ENCODE assay signal across 8 cellular contexts in the genomic region with DNA sequence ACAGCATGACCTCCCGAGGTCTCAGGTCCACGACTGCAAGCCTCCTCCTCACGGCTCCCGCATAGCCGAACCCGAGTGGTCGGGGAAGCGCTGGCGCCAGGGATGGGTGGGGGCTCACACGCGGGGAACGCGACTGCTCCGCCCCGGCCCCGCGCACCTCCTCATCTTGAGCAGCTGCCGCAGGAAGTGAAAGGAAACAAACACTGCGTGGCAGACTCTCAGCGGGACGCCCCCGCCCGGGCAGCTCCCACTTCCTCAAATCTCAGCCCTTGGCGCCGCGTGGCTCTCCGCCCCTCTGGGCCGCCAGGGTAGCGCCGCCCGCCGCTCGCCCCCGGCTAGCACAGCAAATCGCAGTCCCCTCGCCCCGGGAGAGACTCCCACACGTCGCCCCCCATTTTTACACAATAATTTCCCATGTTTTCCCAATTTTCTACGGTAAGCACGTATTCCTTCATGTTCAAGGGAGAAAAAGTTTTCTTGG. TPM values are rescaled to one million over a fixed set of nuclear protein-coding genes. Genes with fewer than 3 reads are reported as not detected.
DNase-seq lines count a peak whose midpoint lies in the region; ATAC-seq and TF ChIP-seq lines count a peak whose summit lies in the region.

A gene with protein sequence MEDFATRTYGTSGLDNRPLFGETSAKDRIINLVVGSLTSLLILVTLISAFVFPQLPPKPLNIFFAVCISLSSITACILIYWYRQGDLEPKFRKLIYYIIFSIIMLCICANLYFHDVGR (minus strand): TSS at position 188 of the 481 bp plus-strand sequence. CDS start 229 bp downstream, outside the sequence.

- H3K9ac ChIP-seq in OCI-LY1 (ENCODE audit: low read length) (peak within 1 kb of the TSS; percentile 84), muscle layer of colon (ENCODE audit: low read length) (peak within 1 kb of the TSS; percentile 49)

- 0 out of 2 replicates have a peak, but pooled peaks have one; percentile 33 for TF ChIP-seq CTCF in BJ (IDR thresholded peaks at IDR 0.05; ENCODE audit: insufficient read depth, low read depth, low read length)
- TF ChIP-seq CTCF in OCI-LY1 (IDR thresholded peaks at IDR 0.05; ENCODE audit: low read length), result peak; percentile 71

- H3K36me3 ChIP-seq in BJ (ENCODE audit: control insufficient read depth, insufficient read depth, low read length) (no peaks in the 10 kb centered on the region; the same call in 1 of the 2 replicates), OCI-LY1 (ENCODE audit: insufficient read depth, low read length) (peaks cover 37% of the 10 kb centered on the region), muscle layer of colon (ENCODE audit: insufficient read depth, low read length) (no peaks in the 10 kb centered on the region)

- H3K4me1 ChIP-seq in OCI-LY1 (ENCODE audit: insufficient read depth, low read length, severe bottlenecking) (peaks cover 44% of the 10 kb centered on the region), muscle layer of colon (ENCODE audit: insufficient read depth, low read length) (peaks cover 16% of the 10 kb centered on the region)

- POLR2A ChIA-PET in BJ (lab: Charles Lee), result interaction anchor here (2.3 kb wide), 1 partner anchor 67 kb away, joined by 23 read pairs; a partner anchor contains a TSS

- ATAC-seq in GM19035 (IDR thresholded peaks at IDR 0.05; ENCODE audit: unreplicated experiment) (peak; percentile 49), HG03342 (IDR thresholded peaks at IDR 0.05; ENCODE audit: unreplicated experiment) (peak; percentile 47)

- peaks cover 38% of the 10 kb centered on the region for H3K79me2 ChIP-seq in OCI-LY1 (ENCODE audit: insufficient read depth, low read length)

- H3K4me2 ChIP-seq in OCI-LY1 (ENCODE audit: low read length), result peak within 1 kb of the TSS; percentile 96

- H3K27me3 ChIP-seq in BJ (ENCODE audit: control insufficient read depth, insufficient read depth, low read length) (no peaks in the 10 kb centered on the region), OCI-LY1 (ENCODE audit: insufficient read depth, low read length) (peaks cover 9% of the 10 kb centered on the region; the same call in 1 of the 2 replicates), muscle layer of colon (ENCODE audit: control insufficient read depth in 1 of 2, insufficient read depth in 2 of 2, low read length in 2 of 2) (no peaks in the 10 kb centered on the region)

- H3F3A ChIP-seq in OCI-LY1 (ENCODE audit: insufficient read depth, low read length), result peaks cover 21% of the 10 kb centered on the region

- CTCF ChIA-PET in BJ (lab: Yijun Ruan, JAX), result interaction anchor here (1.2 kb wide), 1 partner anchor 15 kb away, joined by 3 read pairs; no protein-coding TSS in a partner anchor

- H3K9me3 ChIP-seq in OCI-LY1 (ENCODE audit: low read length) (no peaks in the 10 kb centered on the region), muscle layer of colon (ENCODE audit: low read length) (no peaks in the 10 kb centered on the region)

- H2AFZ ChIP-seq in OCI-LY1 (ENCODE audit: low read length), result no peak within 1 kb of the TSS

- H3K4me3 ChIP-seq in BJ (ENCODE audit: low read depth, low read length) (peak within 1 kb of the TSS; percentile 90), OCI-LY1 (ENCODE audit: low read depth, low read length, poor library complexity, severe bottlenecking) (peak within 1 kb of the TSS; percentile 72), muscle layer of colon (ENCODE audit: low read depth in 1 of 2, low read length in 2 of 2) (peak within 1 kb of the TSS; percentile 78 to 92)

- H4K20me1 ChIP-seq in OCI-LY1 (ENCODE audit: insufficient read depth, low read length), result no peaks in the 10 kb centered on the region

- H3K27ac ChIP-seq in OCI-LY1 (ENCODE audit: low read depth, low read length, poor library complexity, severe bottlenecking) (peak within 1 kb of the TSS; percentile 98), epithelial cell of prostate (peak within 1 kb of the TSS; percentile 41), muscle layer of colon (ENCODE audit: low read depth, low read length) (peak within 1 kb of the TSS; percentile 81)

- DNase-seq in BJ (ENCODE audit: low read depth) (no peak), activated T-cell treated with anti-CD3 and anti-CD28 coated beads for 24 hours (ENCODE audit: low read depth) (peak; percentile 71), epithelial cell of prostate (ENCODE audit: low read depth, low spot score) (no peak)
- peak; percentile 46 for DNase-seq in stimulated activated CD8-positive, alpha-beta memory T cell treated with anti-CD3 and anti-CD28 coated beads, Interleukin-7, amount 100 ng/mL, for 24 hours (ENCODE audit: low read depth)

- H3K9me2 ChIP-seq in OCI-LY1 (ENCODE audit: low read depth, low read length), result no peaks in the 10 kb centered on the region

RNA-seq across cellular contexts. Expression of the gene that starts here (rescaled TPM):
- 23.6 and 34.6 TPM in 2 replicates for polyA plus RNA-seq in BJ (2011; rRNA removed)
- 9.3 and 11.3 TPM in 2 replicates for polyA minus RNA-seq in BJ (2011; rRNA and poly(A)+ RNA removed)

Comparison
In these comparisons a context has a peak if more than half of its experiments do, and no peak if none do; other contexts are left out.
1. DNase-seq: peak in activated T-cell treated with anti-CD3 and anti-CD28 coated beads for 24 hours (single experiment) and stimulated activated CD8-positive, alpha-beta memory T cell treated with anti-CD3 and anti-CD28 coated beads, Interleukin-7, amount 100 ng/mL, for 24 hours (single experiment); none in BJ (single experiment) and epithelial cell of prostate (single experiment).
2. H3K27ac ChIP-seq: peak in every context shown above with its lines; median percentile 98 in OCI-LY1; 81 in muscle layer of colon; 41 in epithelial cell of prostate.
3. Peak in every context shown above with its lines, with median percentiles within 50 percentile points of each other: H3K4me3 ChIP-seq.